Comparison of ENCODE assay signal across 26 cellular contexts in genomic region chr1:247335871-247336270, GRCh38. TPM values are rescaled to one million over a fixed set of nuclear protein-coding genes. Genes with fewer than 3 reads are reported as not detected.
DNase-seq lines count a peak whose midpoint lies in the region; ATAC-seq and TF ChIP-seq lines count a peak whose summit lies in the region.
"Had no signal": no experiment of that assay in that cellular context is flagged by ENCODE, and none has a peak within 500 bp of the region (broad histone marks: within the 10 kb centered on the region; RNA-seq: fewer than 3 reads in every experiment).

No MANE protein-coding gene starts in this region.

- no peak for TF ChIP-seq CTCF in activated CD8-positive, alpha-beta T cell treated with anti-CD3 and anti-CD28 coated beads for 36 hours (IDR thresholded peaks at IDR 0.05)
- no peak for TF ChIP-seq CTCF in fibroblast of the aortic adventitia (IDR thresholded peaks at IDR 0.05; ENCODE audit: insufficient read depth, low read length)
- no peak for TF ChIP-seq CTCF in breast epithelium (IDR thresholded peaks at IDR 0.05)

- ATAC-seq in activated CD8-positive, alpha-beta T cell treated with anti-CD3 and anti-CD28 coated beads for 36 hours, result no peak
- ATAC-seq in activated CD8-positive, alpha-beta T cell treated with anti-CD3 and anti-CD28 coated beads, Interleukin-2, amount 10 ng/mL, durations not matched to agents 7 days and 5 days, result no peak
- ATAC-seq in GM21390 (IDR thresholded peaks at IDR 0.05; ENCODE audit: unreplicated experiment), result no peak
- ATAC-seq: A549; effector memory CD8-positive, alpha-beta T cell; stimulated activated memory B cell treated with anti-CD40 and anti-IgM and Interleukin-4, amounts not matched to agents 10 μg/mL and 1 μg/mL and 100 μg/mL, for 72 hours had no signal

- H3K36me3 Mint-ChIP-seq in activated CD8-positive, alpha-beta T cell treated with anti-CD3 and anti-CD28 coated beads for 36 hours (ENCODE audit: low read depth), result peaks cover 32% of the 10 kb centered on the region
- peaks cover 4% of the 10 kb centered on the region for H3K36me3 Mint-ChIP-seq in activated CD8-positive, alpha-beta T cell treated with anti-CD3 and anti-CD28 coated beads, Interleukin-2, amount 10 ng/mL, durations not matched to agents 7 days and 5 days (ENCODE audit: low read depth)

- no peaks in the 10 kb centered on the region for H3K27me3 ChIP-seq in breast epithelium
- H3K27me3 ChIP-seq: adrenal gland, Peyer's patch had no signal

- no peak for TF ChIP-seq POLR2A in breast epithelium (IDR thresholded peaks at IDR 0.05)

- intact Hi-C loops in activated CD8-positive, alpha-beta T cell treated with anti-CD3 and anti-CD28 coated beads for 36 hours (cut with micrococcal nuclease), result no loop called here
- intact Hi-C loops in breast epithelium (cut with DNase I; ENCODE audit: low total_unique reads), result no loop called here

- H3K4me1 ChIP-seq in breast epithelium, result no peaks in the 10 kb centered on the region

- POLR2A ChIA-PET in activated CD8-positive, alpha-beta T cell treated with anti-CD3 and anti-CD28 coated beads for 36 hours (lab: Charles Lee), result no interaction called here
- POLR2A ChIA-PET in activated CD8-positive, alpha-beta T cell treated with anti-CD3 and anti-CD28 coated beads, Interleukin-2, amount 10 ng/mL, durations not matched to agents 7 days and 5 days (lab: Charles Lee), result interaction anchor here (1.0 kb wide), 1 partner anchor 9 kb away, joined by 4 read pairs; no protein-coding TSS in a partner anchor

- no peaks in the 10 kb centered on the region for H3K9me3 ChIP-seq in breast epithelium
- H3K9me3 ChIP-seq: A549, adrenal gland, Peyer's patch, SK-N-SH had no signal

- peak overlapping the region; percentile 57 for H3K27ac ChIP-seq in temporal lobe (ENCODE audit: low read depth, low read length)
- no peak overlapping the region for H3K27ac ChIP-seq in breast epithelium
- H3K27ac ChIP-seq: A549, adrenal gland, HL-60, Peyer's patch had no signal

- DNase-seq in activated CD8-positive, alpha-beta T cell treated with anti-CD3 and anti-CD28 coated beads for 36 hours, result peak; percentile 66
- DNase-seq in activated CD8-positive, alpha-beta T cell treated with anti-CD3 and anti-CD28 coated beads, Interleukin-2, amount 10 ng/mL, durations not matched to agents 7 days and 5 days, result no peak
- peak; percentile 26 for DNase-seq in amniotic epithelial cell (ENCODE audit: low read depth)
- peak; percentile 41 for DNase-seq in fibroblast of the aortic adventitia (ENCODE audit: low read depth)
- no peak for DNase-seq in OCI-M2 (lab: John Stamatoyannopoulos, UW; ENCODE audit: unreplicated experiment)
- no peak for DNase-seq in breast epithelium (ENCODE audit: low spot score in 2 of 2)
- DNase-seq: activated CD4-positive, alpha-beta T cell treated with anti-CD3 and anti-CD28 coated beads for 1 hour; activated effector memory CD4-positive, alpha-beta T cell treated with anti-CD3 and anti-CD28 coated beads, Interleukin-2, amount 50 U/mL, for 16 hours; DMS79; effector memory CD8-positive, alpha-beta T cell; hippocampal formation; KG1; kidney glomerular epithelial cell; Peyer's patch; SK-N-SH; T1000; trophoblast cell had no signal

- no peak overlapping the region for H3K27ac Mint-ChIP-seq in activated CD8-positive, alpha-beta T cell treated with anti-CD3 and anti-CD28 coated beads for 36 hours
- no peak overlapping the region for H3K27ac Mint-ChIP-seq in activated CD8-positive, alpha-beta T cell treated with anti-CD3 and anti-CD28 coated beads, Interleukin-2, amount 10 ng/mL, durations not matched to agents 7 days and 5 days
- H3K27ac Mint-ChIP-seq: CD14-positive monocyte; effector memory CD8-positive, alpha-beta T cell; mesothelial cell of epicardium; stimulated activated memory B cell treated with anti-CD40 and anti-IgM and Interleukin-4, amounts not matched to agents 10 μg/mL and 1 μg/mL and 100 μg/mL, for 72 hours had no signal

- no peak overlapping the region for H3K4me3 Mint-ChIP-seq in activated CD8-positive, alpha-beta T cell treated with anti-CD3 and anti-CD28 coated beads for 36 hours
- H3K4me3 Mint-ChIP-seq in activated CD8-positive, alpha-beta T cell treated with anti-CD3 and anti-CD28 coated beads, Interleukin-2, amount 10 ng/mL, durations not matched to agents 7 days and 5 days, result no peak overlapping the region
- H3K4me3 Mint-ChIP-seq: central memory CD8-positive, alpha-beta T cell; effector memory CD8-positive, alpha-beta T cell; mesothelial cell of epicardium; stimulated activated memory B cell treated with anti-CD40 and anti-IgM and Interleukin-4, amounts not matched to agents 10 μg/mL and 1 μg/mL and 100 μg/mL, for 72 hours had no signal

- H3K27me3 Mint-ChIP-seq in activated CD8-positive, alpha-beta T cell treated with anti-CD3 and anti-CD28 coated beads for 36 hours, result no peaks in the 10 kb centered on the region
- no peaks in the 10 kb centered on the region for H3K27me3 Mint-ChIP-seq in activated CD8-positive, alpha-beta T cell treated with anti-CD3 and anti-CD28 coated beads, Interleukin-2, amount 10 ng/mL, durations not matched to agents 7 days and 5 days (ENCODE audit: low read depth)
- H3K27me3 Mint-ChIP-seq: central memory CD8-positive, alpha-beta T cell; effector memory CD8-positive, alpha-beta T cell; stimulated activated memory B cell treated with anti-CD40 and anti-IgM and Interleukin-4, amounts not matched to agents 10 μg/mL and 1 μg/mL and 100 μg/mL, for 72 hours had no signal

- H3K4me3 ChIP-seq in fibroblast of the aortic adventitia (ENCODE audit: low read depth, low read length) (no peak overlapping the region), breast epithelium (no peak overlapping the region)
- H3K4me3 ChIP-seq: A549, adrenal gland, Peyer's patch had no signal

- H3K4me1 Mint-ChIP-seq in activated CD8-positive, alpha-beta T cell treated with anti-CD3 and anti-CD28 coated beads for 36 hours (ENCODE audit: low read depth), result peaks cover 51% of the 10 kb centered on the region
- H3K4me1 Mint-ChIP-seq in activated CD8-positive, alpha-beta T cell treated with anti-CD3 and anti-CD28 coated beads, Interleukin-2, amount 10 ng/mL, durations not matched to agents 7 days and 5 days (ENCODE audit: low read depth), result peaks cover 49% of the 10 kb centered on the region

- no peaks in the 10 kb centered on the region for H3K9me3 Mint-ChIP-seq in activated CD8-positive, alpha-beta T cell treated with anti-CD3 and anti-CD28 coated beads for 36 hours
- H3K9me3 Mint-ChIP-seq in activated CD8-positive, alpha-beta T cell treated with anti-CD3 and anti-CD28 coated beads, Interleukin-2, amount 10 ng/mL, durations not matched to agents 7 days and 5 days (ENCODE audit: insufficient read depth), result no peaks in the 10 kb centered on the region
- H3K9me3 Mint-ChIP-seq: central memory CD8-positive, alpha-beta T cell; effector memory CD8-positive, alpha-beta T cell; mesothelial cell of epicardium; stimulated activated memory B cell treated with anti-CD40 and anti-IgM and Interleukin-4, amounts not matched to agents 10 μg/mL and 1 μg/mL and 100 μg/mL, for 72 hours had no signal

- CTCF ChIA-PET in activated CD8-positive, alpha-beta T cell treated with anti-CD3 and anti-CD28 coated beads for 36 hours (lab: Charles Lee), result no interaction called here
- CTCF ChIA-PET in activated CD8-positive, alpha-beta T cell treated with anti-CD3 and anti-CD28 coated beads, Interleukin-2, amount 10 ng/mL, durations not matched to agents 7 days and 5 days (lab: Charles Lee), result interaction anchor here (1.3 kb wide), 1 partner anchor 37 kb away, joined by 3 read pairs; no protein-coding TSS in a partner anchor

- H3K36me3 ChIP-seq in breast epithelium, result no peaks in the 10 kb centered on the region
- H3K36me3 ChIP-seq: adrenal gland, Peyer's patch had no signal

RNA-seq across cellular contexts. Expression of gene ZNF496, which starts 4.2 kb away (rescaled TPM):
- 10 to 100 TPM; 27.5 to 28.0 TPM for total RNA-seq in activated CD8-positive, alpha-beta T cell treated with anti-CD3 and anti-CD28 coated beads for 36 hours
- total RNA-seq in activated CD8-positive, alpha-beta T cell treated with anti-CD3 and anti-CD28 coated beads, Interleukin-2, amount 10 ng/mL, durations not matched to agents 7 days and 5 days, result 10 to 100 TPM; 20.5 to 22.0 TPM
- total RNA-seq in fibroblast of the aortic adventitia (ENCODE audit: low replicate concordance) (21.3 and 60.7 TPM in 2 replicates), temporal lobe (18.7 TPM), breast epithelium (10 to 100 TPM; 29.4 to 39.4 (median 31.1) TPM)

Comparison
In these comparisons a context has a peak if more than half of its experiments do, and no peak if none do; other contexts are left out.
1. DNase-seq: peak in activated CD8-positive, alpha-beta T cell treated with anti-CD3 and anti-CD28 coated beads for 36 hours (single experiment), amniotic epithelial cell (single experiment) and fibroblast of the aortic adventitia (single experiment); none in activated CD8-positive, alpha-beta T cell treated with anti-CD3 and anti-CD28 coated beads, Interleukin-2, amount 10 ng/mL, durations not matched to agents 7 days and 5 days (single experiment), OCI-M2 (single experiment) and breast epithelium (0 of 2).